8 cellular contexts compared by ENCODE assay signal in genomic region chr3:32685604-32686185, GRCh38. TPM values are rescaled to one million over a fixed set of nuclear protein-coding genes. Genes with fewer than 3 reads are reported as not detected.
DNase-seq lines count a peak whose midpoint lies in the region; ATAC-seq and TF ChIP-seq lines count a peak whose summit lies in the region.

No MANE protein-coding gene starts in this region.

- H3K9ac ChIP-seq in rectal smooth muscle tissue (ENCODE audit: low read length): peak overlapping the region; percentile 21

- no peak for ATAC-seq in T-cell (replicated peaks in 1 of 4)

- H3K4me1 Mint-ChIP-seq in HFFc6 (ENCODE audit: low read depth) (peaks cover 33% of the 10 kb centered on the region), T-cell (peaks cover 39 to 44% (median 44%) of the 10 kb centered on the region in 3 donors)

- H3K4me3 Mint-ChIP-seq in HFFc6 (peak overlapping the region; percentile 96), T-cell (peak overlapping the region; percentile 89 to 90 (median 90))

- CTCF ChIA-PET in T-cell (lab: Charles Lee): interaction anchor here (0.5 to 1.4 kb wide), 5 partner anchors 116 to 753 kb away, joined by 3 to 7 read pairs (median 4); no protein-coding TSS in a partner anchor

- H3K27me3 Mint-ChIP-seq in HFFc6 (ENCODE audit: insufficient read depth) (no peaks in the 10 kb centered on the region; the same call in 1 of the 2 replicates), T-cell (no peaks in the 10 kb centered on the region)

- H3K36me3 Mint-ChIP-seq in HFFc6 (ENCODE audit: low read depth) (peaks cover 5% of the 10 kb centered on the region), T-cell (peaks cover 11% of the 10 kb centered on the region)

- H3K36me3 ChIP-seq in rectal smooth muscle tissue (ENCODE audit: control insufficient read depth, insufficient read depth, low read length): no peaks in the 10 kb centered on the region

- no peaks in the 10 kb centered on the region for H3K27me3 ChIP-seq in rectal smooth muscle tissue (ENCODE audit: control insufficient read depth, insufficient read depth, low read length)

- no peak for TF ChIP-seq CTCF in HFFc6 (IDR thresholded peaks at IDR 0.05)
- no peak for TF ChIP-seq CTCF in fibroblast of the aortic adventitia (IDR thresholded peaks at IDR 0.05; ENCODE audit: insufficient read depth, low read length)

- POLR2A ChIA-PET in T-cell (lab: Charles Lee): interaction anchor here in 1 of 2 donors (1.2 kb wide), 1 partner anchor 184 kb away, joined by 5 read pairs; no protein-coding TSS in a partner anchor

- H3K27ac ChIP-seq in rectal smooth muscle tissue (ENCODE audit: low read depth, low read length): peak overlapping the region; percentile 76

- no peaks in the 10 kb centered on the region for H3K9me3 Mint-ChIP-seq in HFFc6
- H3K9me3 Mint-ChIP-seq in T-cell: no peaks in the 10 kb centered on the region

- H3K4me3 ChIP-seq in GM08714 (ENCODE audit: low read length): peak overlapping the region; percentile 94
- peak overlapping the region; percentile 88 for H3K4me3 ChIP-seq in fibroblast of the aortic adventitia (ENCODE audit: low read depth, low read length)
- peak overlapping the region; percentile 87 for H3K4me3 ChIP-seq in rectal smooth muscle tissue (ENCODE audit: low read length)

- DNase-seq in HFFc6 (peak; percentile 12), T-cell (no peak), fibroblast of the aortic adventitia (ENCODE audit: low read depth) (peak; percentile 22), NCI-H2029 (lab: John Stamatoyannopoulos, UW) (no peak), SK-N-DZ (ENCODE audit: low spot score) (no peak)
- DNase-seq in stimulated activated CD4-positive, alpha-beta T cell treated with anti-CD3 and anti-CD28 coated beads, Interleukin-4, amount 100 ng/mL, for 1 hour: no peak

- H3K27ac Mint-ChIP-seq in HFFc6 (peak overlapping the region; percentile 88), T-cell (peak overlapping the region; percentile 74 to 86)

- no peaks in the 10 kb centered on the region for H3K4me1 ChIP-seq in rectal smooth muscle tissue (ENCODE audit: control insufficient read depth, insufficient read depth, low read length)

RNA-seq across cellular contexts. Expression of gene CNOT10, which starts 0.7 kb away (rescaled TPM):
- 10 to 100 TPM; 16.2 to 23.0 (median 20.0) TPM for total RNA-seq in HFFc6 (2021; fragmentation: NEBNext Ultra II Directional; extraction: Animal tissue kit (Norgen Biotek cat#: 25700))
- 10 to 100 TPM; 39.4 to 49.3 (median 45.0) TPM for total RNA-seq in T-cell
- total RNA-seq in fibroblast of the aortic adventitia (ENCODE audit: low replicate concordance): 23.8 and 46.6 TPM in 2 replicates
- 50.3 and 55.3 TPM in 2 replicates for polyA plus RNA-seq in SK-N-DZ (2014; cell fraction: cytosol; rRNA removed)
- 40.5 and 126 TPM in 2 replicates for polyA plus RNA-seq in SK-N-DZ (2014; cell fraction: nucleus; rRNA removed)

Comparison
In these comparisons a context has a peak if more than half of its experiments do, and no peak if none do; other contexts are left out.
1. DNase-seq: peak in HFFc6 (single experiment) and fibroblast of the aortic adventitia (single experiment); none in T-cell (0 of 34), NCI-H2029 (single experiment), SK-N-DZ (single experiment) and stimulated activated CD4-positive, alpha-beta T cell treated with anti-CD3 and anti-CD28 coated beads, Interleukin-4, amount 100 ng/mL, for 1 hour (single experiment).
2. Peak in every context shown above with its lines, with median percentiles within 50 percentile points of each other: H3K4me3 ChIP-seq.